8 cellular contexts compared by ENCODE assay signal in genomic region chr16:89700100-89700648, GRCh38. TPM values are rescaled to one million over a fixed set of nuclear protein-coding genes. Genes with fewer than 3 reads are reported as not detected.
DNase-seq lines count a peak whose midpoint lies in the region; ATAC-seq and TF ChIP-seq lines count a peak whose summit lies in the region.

No MANE protein-coding gene starts in this region.

- TF ChIP-seq CTCF in GM23338 (conservative IDR thresholded peaks at IDR 0.05; ENCODE audit: low read depth in 2 of 2) (peak; percentile 45 to 77), fibroblast of the aortic adventitia (IDR thresholded peaks at IDR 0.05; ENCODE audit: insufficient read depth, low read length) (peak; percentile 58)

- peaks cover 7% of the 10 kb centered on the region for H3K36me3 Mint-ChIP-seq in GM23338 (ENCODE audit: low read depth)
- H3K36me3 Mint-ChIP-seq in natural killer cell treated with Interleukin-12 subunit alpha and Interleukin-12 subunit beta and Interleukin-15 and Interleukin-18, amount 100 ng/mL, for 72 hours, result no peaks in the 10 kb centered on the region

- ATAC-seq in GM23338, result peak; percentile 68
- ATAC-seq in natural killer cell treated with Interleukin-12 subunit alpha and Interleukin-12 subunit beta and Interleukin-15 and Interleukin-18, amount 100 ng/mL, for 72 hours, result peak; percentile 55 to 77

- peaks cover 14% of the 10 kb centered on the region; the same call in 1 of the 2 replicates for H3F3A ChIP-seq in GM23338 (replicated peaks; ENCODE audit: low read depth)

- H2AFZ ChIP-seq in GM23338, result no peak overlapping the region

- no peaks in the 10 kb centered on the region for H3K79me2 ChIP-seq in GM23338 (replicated peaks; ENCODE audit: insufficient read depth)

- H3K4me1 ChIP-seq in GM23338 (ENCODE audit: insufficient read depth), result peaks cover 7% of the 10 kb centered on the region; the same call in 1 of the 2 replicates

- peak overlapping the region; percentile 50; the same call in 1 of the 2 replicates for H3K27ac ChIP-seq in GM23338 (ENCODE audit: low read depth)

- H3K4me3 ChIP-seq in GM23338, result peak overlapping the region; percentile 77
- peak overlapping the region; percentile 58 for H3K4me3 ChIP-seq in MG63
- peak overlapping the region; percentile 80 for H3K4me3 ChIP-seq in fibroblast of the aortic adventitia (ENCODE audit: low read depth, low read length)

- H3K4me2 ChIP-seq in GM23338, result peak overlapping the region; percentile 97

- H3K9me2 ChIP-seq in GM23338 (ENCODE audit: insufficient read depth), result no peaks in the 10 kb centered on the region

- H3K27ac Mint-ChIP-seq in GM23338, result peak overlapping the region; percentile 67; the same call in 1 of the 2 replicates
- H3K27ac Mint-ChIP-seq in natural killer cell treated with Interleukin-12 subunit alpha and Interleukin-12 subunit beta and Interleukin-15 and Interleukin-18, amount 100 ng/mL, for 72 hours, result peak overlapping the region in 1 of 2 donors; percentile 13

- peaks cover 4% of the 10 kb centered on the region for H4K20me1 ChIP-seq in GM23338 (replicated peaks; ENCODE audit: insufficient read depth)

- DNase-seq in DMS79 treated with DMSO at 0.1 percent for 48 hours (lab: John Stamatoyannopoulos, UW), result peak; percentile 87
- DNase-seq in GM23338 (ENCODE audit: low spot score), result peak; percentile 100
- DNase-seq in MG63, result peak; percentile 96
- peak; percentile 99 to 100 for DNase-seq in SHP77 (lab: John Stamatoyannopoulos, UW)
- peak; percentile 87 for DNase-seq in activated gamma-delta T cell (lab: John Stamatoyannopoulos, UW)
- peak; percentile 96 for DNase-seq in fibroblast of the aortic adventitia (ENCODE audit: low read depth)
- peak; percentile 99 for DNase-seq in natural killer cell treated with Interleukin-12 subunit alpha and Interleukin-12 subunit beta and Interleukin-15 and Interleukin-18, amount 100 ng/mL, for 72 hours (ENCODE audit: low spot score)
- DNase-seq in stimulated activated naive CD4-positive, alpha-beta T cell treated with Interleukin-2 at 50 U/mL for 16 hours (lab: John Stamatoyannopoulos, UW), result peak; percentile 94

- H3K27me3 ChIP-seq in GM23338 (ENCODE audit: insufficient read depth), result peaks cover 20% of the 10 kb centered on the region; the same call in 1 of the 2 replicates
- no peaks in the 10 kb centered on the region for H3K27me3 ChIP-seq in MG63

- no peaks in the 10 kb centered on the region for H3K9me3 ChIP-seq in MG63

- H3K9me3 Mint-ChIP-seq in GM23338, result no peaks in the 10 kb centered on the region
- no peaks in the 10 kb centered on the region for H3K9me3 Mint-ChIP-seq in natural killer cell treated with Interleukin-12 subunit alpha and Interleukin-12 subunit beta and Interleukin-15 and Interleukin-18, amount 100 ng/mL, for 72 hours

- peaks cover 34% of the 10 kb centered on the region for H3K27me3 Mint-ChIP-seq in GM23338 (ENCODE audit: insufficient read depth, low read depth, poor library complexity)
- H3K27me3 Mint-ChIP-seq in natural killer cell treated with Interleukin-12 subunit alpha and Interleukin-12 subunit beta and Interleukin-15 and Interleukin-18, amount 100 ng/mL, for 72 hours, result no peaks in the 10 kb centered on the region

- peaks cover 6% of the 10 kb centered on the region; the same call in 2 of the 3 replicates for H3K4me1 Mint-ChIP-seq in GM23338
- peaks cover 0 to 19% of the 10 kb centered on the region in 2 donors for H3K4me1 Mint-ChIP-seq in natural killer cell treated with Interleukin-12 subunit alpha and Interleukin-12 subunit beta and Interleukin-15 and Interleukin-18, amount 100 ng/mL, for 72 hours (ENCODE audit: low read depth in 2 of 2)

- H3K4me3 Mint-ChIP-seq in GM23338, result peak overlapping the region; percentile 70
- H3K4me3 Mint-ChIP-seq in natural killer cell treated with Interleukin-12 subunit alpha and Interleukin-12 subunit beta and Interleukin-15 and Interleukin-18, amount 100 ng/mL, for 72 hours, result peak overlapping the region; percentile 45

- H3K36me3 ChIP-seq in GM23338 (ENCODE audit: insufficient read depth), result no peaks in the 10 kb centered on the region
- no peaks in the 10 kb centered on the region for H3K36me3 ChIP-seq in MG63

TF ChIP-seq in GM23338, 12 proteins besides CTCF, POLR2A, EP300 and RAD21:
- TF ChIP-seq CREB1 (CRISPR knock-in tag; IDR thresholded peaks at IDR 0.05; ENCODE audit: low read depth) (peak; percentile 99), JUNB (IDR thresholded peaks at IDR 0.05; ENCODE audit: unreplicated experiment) (no peak)

RNA-seq across cellular contexts. Expression of gene SPATA2L, which starts 1.3 kb away (rescaled TPM):
- 23.4 and 26.2 TPM in 2 replicates for total RNA-seq in GM23338 (2014; rRNA removed; shearing (Covaris generic))
- 6.9 and 11.1 TPM in 2 replicates for polyA plus RNA-seq in GM23338 (2016; fragmentation: Nextera tagmentation; extraction: Ambion mirVana)
- total RNA-seq in MG63 (2014; rRNA removed; shearing (Covaris generic); ENCODE audit: low replicate concordance), result 12.6 and 18.4 TPM in 2 replicates
- 10.1 and 22.7 TPM in 2 replicates for total RNA-seq in fibroblast of the aortic adventitia (ENCODE audit: low replicate concordance)
- 1 to 10 TPM; 6.8 to 8.4 TPM for total RNA-seq in natural killer cell treated with Interleukin-12 subunit alpha and Interleukin-12 subunit beta and Interleukin-15 and Interleukin-18, amount 100 ng/mL, for 72 hours

RNA-seq across cellular contexts. Expression of gene CDK10, which starts 13.7 kb away (rescaled TPM):
- total RNA-seq in GM23338 (2014; rRNA removed; shearing (Covaris generic)), result 53.2 and 64.6 TPM in 2 replicates
- polyA plus RNA-seq in GM23338 (2016; fragmentation: Nextera tagmentation; extraction: Ambion mirVana), result 79.0 and 88.0 TPM in 2 replicates
- total RNA-seq in MG63 (2014; rRNA removed; shearing (Covaris generic); ENCODE audit: low replicate concordance), result 11.9 and 40.4 TPM in 2 replicates
- 32.9 and 43.0 TPM in 2 replicates for total RNA-seq in fibroblast of the aortic adventitia (ENCODE audit: low replicate concordance)
- 100 to 1,000 TPM in 1 of 2 donors, 10 to 100 TPM in 1; 60.8 to 115 TPM for total RNA-seq in natural killer cell treated with Interleukin-12 subunit alpha and Interleukin-12 subunit beta and Interleukin-15 and Interleukin-18, amount 100 ng/mL, for 72 hours

RNA-seq across cellular contexts. Expression of gene VPS9D1, which starts 20.5 kb away (rescaled TPM):
- 1.8 and 2.1 TPM in 2 replicates for total RNA-seq in GM23338 (2014; rRNA removed; shearing (Covaris generic))
- polyA plus RNA-seq in GM23338 (2016; fragmentation: Nextera tagmentation; extraction: Ambion mirVana), result 2.0 and 2.2 TPM in 2 replicates
- total RNA-seq in MG63 (2014; rRNA removed; shearing (Covaris generic); ENCODE audit: low replicate concordance), result 6.4 and 7.2 TPM in 2 replicates
- total RNA-seq in fibroblast of the aortic adventitia (ENCODE audit: low replicate concordance), result 8.6 and 11.3 TPM in 2 replicates
- 10 to 100 TPM in 1 of 2 donors, 1 to 10 TPM in 1; 9.0 to 11.0 TPM for total RNA-seq in natural killer cell treated with Interleukin-12 subunit alpha and Interleukin-12 subunit beta and Interleukin-15 and Interleukin-18, amount 100 ng/mL, for 72 hours

RNA-seq across cellular contexts. Expression of gene ZNF276, which starts 21.2 kb away (rescaled TPM):
- total RNA-seq in GM23338 (2014; rRNA removed; shearing (Covaris generic)), result 12.7 and 15.6 TPM in 2 replicates
- polyA plus RNA-seq in GM23338 (2016; fragmentation: Nextera tagmentation; extraction: Ambion mirVana), result 3.4 and 4.3 TPM in 2 replicates
- 4.5 and 4.9 TPM in 2 replicates for total RNA-seq in MG63 (2014; rRNA removed; shearing (Covaris generic); ENCODE audit: low replicate concordance)
- total RNA-seq in fibroblast of the aortic adventitia (ENCODE audit: low replicate concordance), result 10.4 and 11.4 TPM in 2 replicates
- total RNA-seq in natural killer cell treated with Interleukin-12 subunit alpha and Interleukin-12 subunit beta and Interleukin-15 and Interleukin-18, amount 100 ng/mL, for 72 hours, result 10 to 100 TPM; 36.0 to 72.1 TPM

RNA-seq across cellular contexts. Expression of gene SPATA33, which starts 42.5 kb away (rescaled TPM):
- 5.8 and 6.6 TPM in 2 replicates for total RNA-seq in GM23338 (2014; rRNA removed; shearing (Covaris generic))
- 13.9 and 17.4 TPM in 2 replicates for polyA plus RNA-seq in GM23338 (2016; fragmentation: Nextera tagmentation; extraction: Ambion mirVana)
- total RNA-seq in MG63 (2014; rRNA removed; shearing (Covaris generic); ENCODE audit: low replicate concordance), result 6.6 and 13.7 TPM in 2 replicates
- total RNA-seq in fibroblast of the aortic adventitia (ENCODE audit: low replicate concordance), result 3.6 and 6.1 TPM in 2 replicates
- total RNA-seq in natural killer cell treated with Interleukin-12 subunit alpha and Interleukin-12 subunit beta and Interleukin-15 and Interleukin-18, amount 100 ng/mL, for 72 hours, result 10 to 100 TPM in 1 of 2 donors, 1 to 10 TPM in 1; 9.3 to 19.1 TPM

Comparison
In these comparisons a context has a peak if more than half of its experiments do, and no peak if none do; other contexts are left out.
1. Peak in every context shown above with its lines: DNase-seq, ATAC-seq, H3K4me3 ChIP-seq and H3K27ac ChIP-seq.